ENCODE assay signal across 18 cellular contexts in genomic region chr18:49360582-49360981, GRCh38.
DNase-seq lines count a peak whose midpoint lies in the region; ATAC-seq and TF ChIP-seq lines count a peak whose summit lies in the region.
"Had no signal": no experiment of that assay in that cellular context is flagged by ENCODE, and none has a peak within 500 bp of the region (broad histone marks: within the 10 kb centered on the region; RNA-seq: fewer than 3 reads in every experiment).

No MANE protein-coding gene starts in this region.

- H3K36me3 ChIP-seq in SK-N-SH (replicated peaks in 1 of 2; ENCODE audit: control insufficient read depth in 1 of 2, insufficient read depth in 2 of 2, low read length in 1 of 2) = peaks cover 0 to 9% of the 10 kb centered on the region in 2 experiments

- H3K36me3 Mint-ChIP-seq in chondrocyte (ENCODE audit: low read depth) (peaks cover 2% of the 10 kb centered on the region), HFFc6 (ENCODE audit: low read depth) (no peaks in the 10 kb centered on the region)

- no peak overlapping the region for H2AFZ ChIP-seq in SK-N-SH (ENCODE audit: low read depth)

- H3K27me3 Mint-ChIP-seq in chondrocyte (ENCODE audit: low read depth) (no peaks in the 10 kb centered on the region), HFFc6 (ENCODE audit: insufficient read depth) (no peaks in the 10 kb centered on the region; the same call in 1 of the 2 replicates)
- H3K27me3 Mint-ChIP-seq: effector memory CD8-positive, alpha-beta T cell; IgD-negative memory B cell had no signal

- H3K4me2 ChIP-seq in SK-N-SH = no peak overlapping the region

- CTCF ChIA-PET in SK-N-SH (lab: Yijun Ruan, JAX) = interaction anchor here (0.9 kb wide), 1 partner anchor 31 kb away, joined by 3 read pairs; no protein-coding TSS in a partner anchor

- no peak overlapping the region for H3K4me3 Mint-ChIP-seq in chondrocyte (ENCODE audit: unreplicated experiment)
- H3K4me3 Mint-ChIP-seq in HFFc6 = no peak overlapping the region
- H3K4me3 Mint-ChIP-seq: effector memory CD8-positive, alpha-beta T cell had no signal

- TF ChIP-seq CTCF in chondrocyte (IDR thresholded peaks at IDR 0.05) = no peak
- no peak for TF ChIP-seq CTCF in HFFc6 (IDR thresholded peaks at IDR 0.05)
- no peak for TF ChIP-seq CTCF in SK-N-SH (IDR thresholded peaks at IDR 0.05)

- no peak overlapping the region for H3K27ac ChIP-seq in SK-N-SH (ENCODE audit: low read depth in 2 of 2, low read length in 1 of 2)
- H3K27ac ChIP-seq: body of pancreas, stomach had no signal

- peak; percentile 59 for ATAC-seq in GM18511 (IDR thresholded peaks at IDR 0.05; ENCODE audit: unreplicated experiment)
- peak; percentile 55 for ATAC-seq in GM21526 (IDR thresholded peaks at IDR 0.05; ENCODE audit: low FRiP score, unreplicated experiment)
- no peak for ATAC-seq in GM21786 (IDR thresholded peaks at IDR 0.05; ENCODE audit: unreplicated experiment)
- ATAC-seq: effector memory CD8-positive, alpha-beta T cell; sciatic nerve had no signal

- POLR2A ChIA-PET in SK-N-SH (lab: Yijun Ruan, JAX) = no interaction called here

- H3K4me1 Mint-ChIP-seq in chondrocyte (ENCODE audit: low read depth) (peaks cover 19% of the 10 kb centered on the region), HFFc6 (ENCODE audit: low read depth) (peaks cover 21% of the 10 kb centered on the region)

- peak overlapping the region; percentile 86 for H3K27ac Mint-ChIP-seq in chondrocyte (ENCODE audit: unreplicated experiment)
- no peak overlapping the region for H3K27ac Mint-ChIP-seq in HFFc6
- H3K27ac Mint-ChIP-seq: activated T-helper 2 cell treated with anti-CD3 and anti-CD28 coated beads, Interferon-gamma antibody, Interleukin-2, Interleukin-4, amounts not matched to agents 10 μg/mL and 5 μg/mL and 100 μg/mL, durations not matched to agents 14 hours and 24 hours and 36 hours; effector memory CD8-positive, alpha-beta T cell had no signal

- H3K4me1 ChIP-seq in SK-N-SH (ENCODE audit: control insufficient read depth in 1 of 2, insufficient read depth in 2 of 2, low read depth in 1 of 2, low read length in 1 of 2) = no peaks in the 10 kb centered on the region
- H3K4me1 ChIP-seq: HAP-1 had no signal

- H3K9me3 ChIP-seq in SK-N-SH = no peaks in the 10 kb centered on the region
- H3K9me3 ChIP-seq: BLaER1 treated with 17β-estradiol and CSF1 and Interleukin-3, amounts not matched to agents 10 nM and 100 nM; body of pancreas; HAP-1; stomach had no signal

- peak; percentile 5 for DNase-seq in M059J (ENCODE audit: low read depth)
- no peak for DNase-seq in chondrocyte (ENCODE audit: low spot score)
- DNase-seq in HFFc6 = no peak
- no peak for DNase-seq in GOT3 (lab: John Stamatoyannopoulos, UW)
- no peak for DNase-seq in SK-N-SH
- DNase-seq: activated CD4-positive, alpha-beta T cell treated with anti-CD3 and anti-CD28 coated beads for 1 hour; body of pancreas; effector memory CD8-positive, alpha-beta T cell; NCI-H524; stomach had no signal

- no peak overlapping the region for H3K9ac ChIP-seq in SK-N-SH
- H3K9ac ChIP-seq: BLaER1 treated with 17β-estradiol and CSF1 and Interleukin-3, amounts not matched to agents 10 nM and 100 nM had no signal

- H3K79me2 ChIP-seq in SK-N-SH (ENCODE audit: insufficient read depth) = no peaks in the 10 kb centered on the region

- H3K4me3 ChIP-seq in SK-N-SH (ENCODE audit: low read depth in 2 of 2, low read length in 1 of 2) = no peak overlapping the region
- H3K4me3 ChIP-seq: BLaER1 treated with 17β-estradiol and CSF1 and Interleukin-3, amounts not matched to agents 10 nM and 100 nM; body of pancreas; HAP-1; stomach had no signal

- no peaks in the 10 kb centered on the region for H3K27me3 ChIP-seq in SK-N-SH (ENCODE audit: insufficient read depth)
- H3K27me3 ChIP-seq: BLaER1 treated with 17β-estradiol and CSF1 and Interleukin-3, amounts not matched to agents 10 nM and 100 nM; body of pancreas; stomach had no signal

- no peak for TF ChIP-seq RAD21 in SK-N-SH (IDR thresholded peaks at IDR 0.05; ENCODE audit: low read length)

- H4K20me1 ChIP-seq in SK-N-SH (ENCODE audit: insufficient read depth) = no peaks in the 10 kb centered on the region

- no peak for TF ChIP-seq EP300 in SK-N-SH (IDR thresholded peaks at IDR 0.05; ENCODE audit: borderline replicate concordance in 1 of 2, low read depth in 1 of 2, low read length in 1 of 2)

- no peaks in the 10 kb centered on the region for H3K9me2 ChIP-seq in SK-N-SH

- no peaks in the 10 kb centered on the region for H3F3A ChIP-seq in SK-N-SH (replicated peaks; ENCODE audit: insufficient read depth)

- H3K9me3 Mint-ChIP-seq in chondrocyte (ENCODE audit: low read depth) (no peaks in the 10 kb centered on the region), HFFc6 (no peaks in the 10 kb centered on the region)
- H3K9me3 Mint-ChIP-seq: activated T-helper 2 cell treated with anti-CD3 and anti-CD28 coated beads, Interferon-gamma antibody, Interleukin-2, Interleukin-4, amounts not matched to agents 10 μg/mL and 5 μg/mL and 100 μg/mL, durations not matched to agents 14 hours and 24 hours and 36 hours; effector memory CD8-positive, alpha-beta T cell had no signal

TF ChIP-seq in SK-N-SH, 30 proteins besides CTCF, POLR2A, EP300 and RAD21:
- TF ChIP-seq RCOR1 (IDR thresholded peaks at IDR 0.05; ENCODE audit: low read length) (no peak), FOXM1 (IDR thresholded peaks at IDR 0.05; ENCODE audit: low read depth) (no peak), EZH2phosphoT487 (IDR thresholded peaks at IDR 0.05; ENCODE audit: borderline replicate concordance, low read depth) (no peak), TCF12 (IDR thresholded peaks at IDR 0.05) (no peak), SMC3 (IDR thresholded peaks at IDR 0.05; ENCODE audit: low read depth, low read length) (no peak), GABPA (IDR thresholded peaks at IDR 0.05; ENCODE audit: low read depth) (no peak), PBX3 (IDR thresholded peaks at IDR 0.05) (no peak)
